ENCODE assay signal across 12 cellular contexts in genomic region chr1:208170252-208170651, GRCh38.
DNase-seq lines count a peak whose midpoint lies in the region; ATAC-seq and TF ChIP-seq lines count a peak whose summit lies in the region.
"Had no signal": no experiment of that assay in that cellular context is flagged by ENCODE, and none has a peak within 500 bp of the region (broad histone marks: within the 10 kb centered on the region; RNA-seq: fewer than 3 reads in every experiment).

No MANE protein-coding gene starts in this region.

- DNase-seq in DMS79 treated with DMSO at 0.1 percent for 48 hours (lab: John Stamatoyannopoulos, UW) (peak; percentile 77), NCI-H1417 (lab: John Stamatoyannopoulos, UW) (peak; percentile 32 to 84 (median 62)), UCSD-AML1 (lab: John Stamatoyannopoulos, UW; ENCODE audit: unreplicated experiment) (peak; percentile 48), neural progenitor cell (ENCODE audit: low spot score) (no peak), aorta (no peak), WERI-Rb-1 (no peak), adrenal gland (no peak)
- DNase-seq: T-helper 17 cell had no signal

- H3K36me3 Mint-ChIP-seq in neural progenitor cell, result peaks cover 15% of the 10 kb centered on the region
- H3K36me3 Mint-ChIP-seq: memory B cell had no signal

- H2AFZ ChIP-seq in neural progenitor cell (replicated peaks), result no peak overlapping the region

- H3K27ac ChIP-seq in neural progenitor cell, result no peak overlapping the region
- no peak overlapping the region for H3K27ac ChIP-seq in aorta (ENCODE audit: low read depth in 1 of 2, low read length in 2 of 2)
- H3K27ac ChIP-seq in WERI-Rb-1, result no peak overlapping the region
- no peak overlapping the region for H3K27ac ChIP-seq in adrenal gland
- H3K27ac ChIP-seq: HL-60 had no signal

- no peaks in the 10 kb centered on the region for H3K79me2 ChIP-seq in neural progenitor cell (ENCODE audit: low read depth)

- H3K4me1 Mint-ChIP-seq in neural progenitor cell, result peaks cover 73% of the 10 kb centered on the region
- H3K4me1 Mint-ChIP-seq: T-helper 17 cell had no signal

- H3K4me3 ChIP-seq in neural progenitor cell, result no peak overlapping the region
- no peak overlapping the region for H3K4me3 ChIP-seq in aorta (ENCODE audit: low read length in 2 of 2)
- H3K4me3 ChIP-seq in WERI-Rb-1 (ENCODE audit: low read depth, low read length), result no peak overlapping the region
- no peak overlapping the region for H3K4me3 ChIP-seq in adrenal gland
- H3K4me3 ChIP-seq: HAP-1 had no signal

- no peak for TF ChIP-seq POLR2A in adrenal gland (IDR thresholded peaks at IDR 0.05)

- TF ChIP-seq CTCF in neural progenitor cell (IDR thresholded peaks at IDR 0.05), result no peak
- TF ChIP-seq CTCF in WERI-Rb-1 (IDR thresholded peaks at IDR 0.05; ENCODE audit: low read depth, low read length), result no peak
- TF ChIP-seq CTCF in adrenal gland (IDR thresholded peaks at IDR 0.05), result no peak

- H3K4me2 ChIP-seq in neural progenitor cell, result no peak overlapping the region

- H3F3A ChIP-seq in neural progenitor cell (ENCODE audit: low read depth), result no peaks in the 10 kb centered on the region

- intact Hi-C loops in aorta (cut with DNase I) (no loop called here), adrenal gland (cut with DNase I) (no loop called here)

- peak overlapping the region; percentile 87 for H3K27ac Mint-ChIP-seq in neural progenitor cell
- H3K27ac Mint-ChIP-seq: memory B cell, T-helper 17 cell had no signal

- 19 to 20% methylated on average over 4 of the region's 4 CpGs for WGBS in aorta, 2 donors
- 44 to 70% (median 47%) methylated on average over 4 of the region's 4 CpGs for WGBS in adrenal gland, 4 donors

- ATAC-seq in aorta (ENCODE audit: low FRiP score) (no peak), GM18873 (IDR thresholded peaks at IDR 0.05; ENCODE audit: low FRiP score, unreplicated experiment) (no peak)
- ATAC-seq: T-helper 17 cell had no signal

- no peaks in the 10 kb centered on the region for H4K20me1 ChIP-seq in neural progenitor cell (ENCODE audit: low read depth)

- H3K36me3 ChIP-seq in neural progenitor cell (no peaks in the 10 kb centered on the region), aorta (ENCODE audit: control insufficient read depth in 1 of 2, insufficient read depth in 2 of 2, low read length in 1 of 2) (no peaks in the 10 kb centered on the region), WERI-Rb-1 (peaks cover 1% of the 10 kb centered on the region; the same call in 1 of the 2 replicates), adrenal gland (replicated peaks in 1 of 2) (no peaks in the 10 kb centered on the region)
- H3K36me3 ChIP-seq: HAP-1 had no signal

- no peak overlapping the region for H3K4me3 Mint-ChIP-seq in neural progenitor cell
- H3K4me3 Mint-ChIP-seq: memory B cell, T-helper 17 cell had no signal

- H3K9me3 ChIP-seq in neural progenitor cell (ENCODE audit: low read depth) (no peaks in the 10 kb centered on the region), aorta (ENCODE audit: control insufficient read depth, low read length) (no peaks in the 10 kb centered on the region), WERI-Rb-1 (ENCODE audit: severe bottlenecking) (no peaks in the 10 kb centered on the region), adrenal gland (replicated peaks in 1 of 3) (no peaks in the 10 kb centered on the region)
- H3K9me3 ChIP-seq: HAP-1 had no signal

- no peak overlapping the region for H3K9ac ChIP-seq in neural progenitor cell

- no peaks in the 10 kb centered on the region for H3K9me3 Mint-ChIP-seq in neural progenitor cell
- H3K9me3 Mint-ChIP-seq: memory B cell had no signal

- H3K27me3 ChIP-seq in neural progenitor cell (no peaks in the 10 kb centered on the region), aorta (ENCODE audit: control insufficient read depth in 1 of 2, insufficient read depth in 2 of 2, low read length in 1 of 2) (no peaks in the 10 kb centered on the region), WERI-Rb-1 (ENCODE audit: insufficient read depth, low read depth, severe bottlenecking) (no peaks in the 10 kb centered on the region), adrenal gland (no peaks in the 10 kb centered on the region)

- peaks cover 40% of the 10 kb centered on the region for H3K4me1 ChIP-seq in neural progenitor cell
- H3K4me1 ChIP-seq in aorta (ENCODE audit: control insufficient read depth in 1 of 2, insufficient read depth in 2 of 2, low read length in 2 of 2), result no peaks in the 10 kb centered on the region
- H3K4me1 ChIP-seq in adrenal gland (replicated peaks in 1 of 2), result peaks cover 0 to 9% of the 10 kb centered on the region in 2 donors
- H3K4me1 ChIP-seq: HAP-1 had no signal

- H3K27me3 Mint-ChIP-seq in neural progenitor cell (ENCODE audit: insufficient read depth, low read depth), result peaks cover 9% of the 10 kb centered on the region

Comparison
In these comparisons a context has a peak if more than half of its experiments do, and no peak if none do; other contexts are left out.
1. DNase-seq: peak in DMS79 treated with DMSO at 0.1 percent for 48 hours (single experiment), NCI-H1417 (3 of 3) and UCSD-AML1 (single experiment); none in neural progenitor cell (single experiment), aorta (0 of 2), WERI-Rb-1 (single experiment) and adrenal gland (0 of 7).